ENCODE assay signal across 1 cellular context in the genomic region with DNA sequence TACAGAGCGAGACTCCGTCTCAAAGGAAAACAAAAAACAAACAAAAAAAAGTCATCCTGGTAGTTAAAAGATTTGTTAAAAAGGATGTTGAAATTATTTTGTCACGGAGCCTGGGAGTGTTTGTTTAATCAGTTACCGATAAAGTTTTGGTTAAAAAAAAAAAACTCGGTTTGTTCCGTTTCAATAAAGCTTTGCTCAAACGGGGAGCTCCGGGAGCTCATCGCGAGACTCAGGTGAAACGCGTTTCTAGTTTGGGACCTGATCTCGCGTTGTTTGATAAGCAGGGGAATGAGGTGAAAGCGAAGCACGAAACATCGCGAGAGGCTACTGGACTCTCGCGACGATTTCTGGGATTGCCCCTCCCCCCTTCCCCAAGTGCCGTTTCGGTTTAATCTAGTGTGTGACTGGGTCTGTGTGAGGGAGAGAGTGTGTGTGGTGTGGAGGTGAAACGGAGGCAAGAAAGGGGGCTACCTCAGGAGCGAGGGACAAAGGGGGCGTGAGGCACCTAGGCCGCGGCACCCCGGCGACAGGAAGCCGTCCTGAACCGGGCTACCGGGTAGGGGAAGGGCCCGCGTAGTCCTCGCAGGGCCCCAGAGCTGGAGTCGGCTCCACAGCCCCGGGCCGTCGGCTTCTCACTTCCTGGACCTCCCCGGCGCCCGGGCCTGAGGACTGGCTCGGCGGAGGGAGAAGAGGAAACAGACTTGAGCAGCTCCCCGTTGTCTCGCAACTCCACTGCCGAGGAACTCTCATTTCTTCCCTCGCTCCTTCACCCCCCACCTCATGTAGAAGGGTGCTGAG.
A peak's percentile ranks its signal among the peaks of the same experiment; 100 is the strongest.
TF ChIP-seq lines count a peak whose summit lies in the region.

A gene (plus strand): TSS at position 374 of the 798 bp plus-strand sequence. CDS start 586 bp downstream, outside the sequence.

TF ChIP-seq in HepG2, 621 proteins besides CTCF, POLR2A, EP300 and RAD21 (continued from another document and continues in another):
- TF ChIP-seq, protein P1, sequence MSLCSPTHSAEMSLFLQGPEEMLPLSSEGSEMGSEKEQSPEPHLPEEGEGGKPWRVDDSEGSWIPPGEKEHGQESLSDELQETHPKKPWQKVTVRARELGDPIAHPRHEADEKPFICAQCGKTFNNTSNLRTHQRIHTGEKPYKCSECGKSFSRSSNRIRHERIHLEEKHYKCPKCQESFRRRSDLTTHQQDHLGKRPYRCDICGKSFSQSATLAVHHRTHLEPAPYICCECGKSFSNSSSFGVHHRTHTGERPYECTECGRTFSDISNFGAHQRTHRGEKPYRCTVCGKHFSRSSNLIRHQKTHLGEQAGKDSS (CRISPR knock-in tag; IDR thresholded peaks at IDR 0.05; ENCODE audit: borderline replicate concordance, low read depth): peak; percentile 47; the same call in 1 of the 2 replicates
- TF ChIP-seq, protein P2, sequence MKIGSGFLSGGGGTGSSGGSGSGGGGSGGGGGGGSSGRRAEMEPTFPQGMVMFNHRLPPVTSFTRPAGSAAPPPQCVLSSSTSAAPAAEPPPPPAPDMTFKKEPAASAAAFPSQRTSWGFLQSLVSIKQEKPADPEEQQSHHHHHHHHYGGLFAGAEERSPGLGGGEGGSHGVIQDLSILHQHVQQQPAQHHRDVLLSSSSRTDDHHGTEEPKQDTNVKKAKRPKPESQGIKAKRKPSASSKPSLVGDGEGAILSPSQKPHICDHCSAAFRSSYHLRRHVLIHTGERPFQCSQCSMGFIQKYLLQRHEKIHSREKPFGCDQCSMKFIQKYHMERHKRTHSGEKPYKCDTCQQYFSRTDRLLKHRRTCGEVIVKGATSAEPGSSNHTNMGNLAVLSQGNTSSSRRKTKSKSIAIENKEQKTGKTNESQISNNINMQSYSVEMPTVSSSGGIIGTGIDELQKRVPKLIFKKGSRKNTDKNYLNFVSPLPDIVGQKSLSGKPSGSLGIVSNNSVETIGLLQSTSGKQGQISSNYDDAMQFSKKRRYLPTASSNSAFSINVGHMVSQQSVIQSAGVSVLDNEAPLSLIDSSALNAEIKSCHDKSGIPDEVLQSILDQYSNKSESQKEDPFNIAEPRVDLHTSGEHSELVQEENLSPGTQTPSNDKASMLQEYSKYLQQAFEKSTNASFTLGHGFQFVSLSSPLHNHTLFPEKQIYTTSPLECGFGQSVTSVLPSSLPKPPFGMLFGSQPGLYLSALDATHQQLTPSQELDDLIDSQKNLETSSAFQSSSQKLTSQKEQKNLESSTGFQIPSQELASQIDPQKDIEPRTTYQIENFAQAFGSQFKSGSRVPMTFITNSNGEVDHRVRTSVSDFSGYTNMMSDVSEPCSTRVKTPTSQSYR (CRISPR knock-in tag; IDR thresholded peaks at IDR 0.05; ENCODE audit: borderline replicate concordance): peak; percentile 100
- TF ChIP-seq, protein P3, sequence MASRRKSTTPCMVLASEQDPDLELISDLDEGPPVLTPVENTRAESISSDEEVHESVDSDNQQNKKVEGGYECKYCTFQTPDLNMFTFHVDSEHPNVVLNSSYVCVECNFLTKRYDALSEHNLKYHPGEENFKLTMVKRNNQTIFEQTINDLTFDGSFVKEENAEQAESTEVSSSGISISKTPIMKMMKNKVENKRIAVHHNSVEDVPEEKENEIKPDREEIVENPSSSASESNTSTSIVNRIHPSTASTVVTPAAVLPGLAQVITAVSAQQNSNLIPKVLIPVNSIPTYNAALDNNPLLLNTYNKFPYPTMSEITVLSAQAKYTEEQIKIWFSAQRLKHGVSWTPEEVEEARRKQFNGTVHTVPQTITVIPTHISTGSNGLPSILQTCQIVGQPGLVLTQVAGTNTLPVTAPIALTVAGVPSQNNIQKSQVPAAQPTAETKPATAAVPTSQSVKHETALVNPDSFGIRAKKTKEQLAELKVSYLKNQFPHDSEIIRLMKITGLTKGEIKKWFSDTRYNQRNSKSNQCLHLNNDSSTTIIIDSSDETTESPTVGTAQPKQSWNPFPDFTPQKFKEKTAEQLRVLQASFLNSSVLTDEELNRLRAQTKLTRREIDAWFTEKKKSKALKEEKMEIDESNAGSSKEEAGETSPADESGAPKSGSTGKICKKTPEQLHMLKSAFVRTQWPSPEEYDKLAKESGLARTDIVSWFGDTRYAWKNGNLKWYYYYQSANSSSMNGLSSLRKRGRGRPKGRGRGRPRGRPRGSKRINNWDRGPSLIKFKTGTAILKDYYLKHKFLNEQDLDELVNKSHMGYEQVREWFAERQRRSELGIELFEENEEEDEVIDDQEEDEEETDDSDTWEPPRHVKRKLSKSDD (CRISPR knock-in tag; IDR thresholded peaks at IDR 0.05; ENCODE audit: low read depth): peak; percentile 47; the same call in 1 of the 2 replicates
- peak; percentile 94 for TF ChIP-seq ZMAT3 (CRISPR knock-in tag; conservative IDR thresholded peaks at IDR 0.05)
- 0 out of 2 replicates have a peak, but pooled peaks have one; percentile 31 for TF ChIP-seq NFATC3 (CRISPR knock-in tag; IDR thresholded peaks at IDR 0.05)
- 0 out of 2 replicates have a peak, but pooled peaks have one; percentile 17 for TF ChIP-seq AKAP8 (CRISPR knock-in tag; IDR thresholded peaks at IDR 0.05)
- no peak for TF ChIP-seq IKZF1 (IDR thresholded peaks at IDR 0.05)
- TF ChIP-seq, protein P4, sequence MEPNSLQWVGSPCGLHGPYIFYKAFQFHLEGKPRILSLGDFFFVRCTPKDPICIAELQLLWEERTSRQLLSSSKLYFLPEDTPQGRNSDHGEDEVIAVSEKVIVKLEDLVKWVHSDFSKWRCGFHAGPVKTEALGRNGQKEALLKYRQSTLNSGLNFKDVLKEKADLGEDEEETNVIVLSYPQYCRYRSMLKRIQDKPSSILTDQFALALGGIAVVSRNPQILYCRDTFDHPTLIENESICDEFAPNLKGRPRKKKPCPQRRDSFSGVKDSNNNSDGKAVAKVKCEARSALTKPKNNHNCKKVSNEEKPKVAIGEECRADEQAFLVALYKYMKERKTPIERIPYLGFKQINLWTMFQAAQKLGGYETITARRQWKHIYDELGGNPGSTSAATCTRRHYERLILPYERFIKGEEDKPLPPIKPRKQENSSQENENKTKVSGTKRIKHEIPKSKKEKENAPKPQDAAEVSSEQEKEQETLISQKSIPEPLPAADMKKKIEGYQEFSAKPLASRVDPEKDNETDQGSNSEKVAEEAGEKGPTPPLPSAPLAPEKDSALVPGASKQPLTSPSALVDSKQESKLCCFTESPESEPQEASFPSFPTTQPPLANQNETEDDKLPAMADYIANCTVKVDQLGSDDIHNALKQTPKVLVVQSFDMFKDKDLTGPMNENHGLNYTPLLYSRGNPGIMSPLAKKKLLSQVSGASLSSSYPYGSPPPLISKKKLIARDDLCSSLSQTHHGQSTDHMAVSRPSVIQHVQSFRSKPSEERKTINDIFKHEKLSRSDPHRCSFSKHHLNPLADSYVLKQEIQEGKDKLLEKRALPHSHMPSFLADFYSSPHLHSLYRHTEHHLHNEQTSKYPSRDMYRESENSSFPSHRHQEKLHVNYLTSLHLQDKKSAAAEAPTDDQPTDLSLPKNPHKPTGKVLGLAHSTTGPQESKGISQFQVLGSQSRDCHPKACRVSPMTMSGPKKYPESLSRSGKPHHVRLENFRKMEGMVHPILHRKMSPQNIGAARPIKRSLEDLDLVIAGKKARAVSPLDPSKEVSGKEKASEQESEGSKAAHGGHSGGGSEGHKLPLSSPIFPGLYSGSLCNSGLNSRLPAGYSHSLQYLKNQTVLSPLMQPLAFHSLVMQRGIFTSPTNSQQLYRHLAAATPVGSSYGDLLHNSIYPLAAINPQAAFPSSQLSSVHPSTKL (CRISPR knock-in tag; IDR thresholded peaks at IDR 0.05): peak; percentile 49
- peak; percentile 69; the same call in 1 of the 2 replicates for TF ChIP-seq REPIN1 (CRISPR knock-in tag; IDR thresholded peaks at IDR 0.05; ENCODE audit: borderline replicate concordance, low read depth)
- peak; percentile 81; the same call in 1 of the 2 replicates for TF ChIP-seq ZNF317 (CRISPR knock-in tag; IDR thresholded peaks at IDR 0.05)
- TF ChIP-seq ZNF562 (CRISPR knock-in tag; IDR thresholded peaks at IDR 0.05; ENCODE audit: borderline replicate concordance): no peak
- no peak for TF ChIP-seq HOXA9 (CRISPR knock-in tag; IDR thresholded peaks at IDR 0.05; ENCODE audit: borderline replicate concordance)
- TF ChIP-seq PHF8 (CRISPR knock-in tag; IDR thresholded peaks at IDR 0.05): peak; percentile 96
- no peak for TF ChIP-seq MBD4 (IDR thresholded peaks at IDR 0.05; ENCODE audit: borderline replicate concordance, low read length)
- TF ChIP-seq ZNF331 (CRISPR knock-in tag; IDR thresholded peaks at IDR 0.05): peak; percentile 26; the same call in 1 of the 2 replicates
- peak; percentile 96 for TF ChIP-seq AGO2 (optimal IDR thresholded peaks at IDR 0.05; ENCODE audit: low read depth, low read length)
- no peak for TF ChIP-seq ZNF841 (CRISPR knock-in tag; IDR thresholded peaks at IDR 0.05; ENCODE audit: borderline replicate concordance)
- TF ChIP-seq CAMTA2 (CRISPR knock-in tag; IDR thresholded peaks at IDR 0.05; ENCODE audit: borderline replicate concordance): no peak
- TF ChIP-seq NFIC (IDR thresholded peaks at IDR 0.05; ENCODE audit: low read length): peak; percentile 87
- no peak; the same call in 1 of the 2 replicates for TF ChIP-seq ZC3H13 (CRISPR knock-in tag; IDR thresholded peaks at IDR 0.05)
- 0 out of 2 replicates have a peak, but pooled peaks have one; percentile 39 for TF ChIP-seq ZNF629 (CRISPR knock-in tag; conservative IDR thresholded peaks at IDR 0.05)
- TF ChIP-seq ISX (CRISPR knock-in tag; conservative IDR thresholded peaks at IDR 0.05): peak; percentile 80; the same call in 1 of the 2 replicates
- TF ChIP-seq SUZ12 (IDR thresholded peaks at IDR 0.05; ENCODE audit: low read depth, low read length): no peak
- no peak; the same call in none of the 2 replicates for TF ChIP-seq KDM2A (CRISPR knock-in tag; IDR thresholded peaks at IDR 0.05; ENCODE audit: borderline replicate concordance, low read depth)
- TF ChIP-seq, protein P5, sequence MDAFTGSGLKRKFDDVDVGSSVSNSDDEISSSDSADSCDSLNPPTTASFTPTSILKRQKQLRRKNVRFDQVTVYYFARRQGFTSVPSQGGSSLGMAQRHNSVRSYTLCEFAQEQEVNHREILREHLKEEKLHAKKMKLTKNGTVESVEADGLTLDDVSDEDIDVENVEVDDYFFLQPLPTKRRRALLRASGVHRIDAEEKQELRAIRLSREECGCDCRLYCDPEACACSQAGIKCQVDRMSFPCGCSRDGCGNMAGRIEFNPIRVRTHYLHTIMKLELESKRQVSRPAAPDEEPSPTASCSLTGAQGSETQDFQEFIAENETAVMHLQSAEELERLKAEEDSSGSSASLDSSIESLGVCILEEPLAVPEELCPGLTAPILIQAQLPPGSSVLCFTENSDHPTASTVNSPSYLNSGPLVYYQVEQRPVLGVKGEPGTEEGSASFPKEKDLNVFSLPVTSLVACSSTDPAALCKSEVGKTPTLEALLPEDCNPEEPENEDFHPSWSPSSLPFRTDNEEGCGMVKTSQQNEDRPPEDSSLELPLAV (CRISPR knock-in tag; conservative IDR thresholded peaks at IDR 0.05; ENCODE audit: low read depth): peak; percentile 18; the same call in 1 of the 2 replicates
- peak; percentile 79; the same call in 1 of the 2 replicates for TF ChIP-seq NKX3-1 (CRISPR knock-in tag; IDR thresholded peaks at IDR 0.05)
- TF ChIP-seq SOX6 (IDR thresholded peaks at IDR 0.05): no peak
- peak; percentile 77 for TF ChIP-seq SOX6 (CRISPR knock-in tag; IDR thresholded peaks at IDR 0.05)
- TF ChIP-seq, protein P6, sequence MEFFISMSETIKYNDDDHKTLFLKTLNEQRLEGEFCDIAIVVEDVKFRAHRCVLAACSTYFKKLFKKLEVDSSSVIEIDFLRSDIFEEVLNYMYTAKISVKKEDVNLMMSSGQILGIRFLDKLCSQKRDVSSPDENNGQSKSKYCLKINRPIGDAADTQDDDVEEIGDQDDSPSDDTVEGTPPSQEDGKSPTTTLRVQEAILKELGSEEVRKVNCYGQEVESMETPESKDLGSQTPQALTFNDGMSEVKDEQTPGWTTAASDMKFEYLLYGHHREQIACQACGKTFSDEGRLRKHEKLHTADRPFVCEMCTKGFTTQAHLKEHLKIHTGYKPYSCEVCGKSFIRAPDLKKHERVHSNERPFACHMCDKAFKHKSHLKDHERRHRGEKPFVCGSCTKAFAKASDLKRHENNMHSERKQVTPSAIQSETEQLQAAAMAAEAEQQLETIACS (CRISPR knock-in tag; IDR thresholded peaks at IDR 0.05): no peak
- TF ChIP-seq YEATS2 (CRISPR knock-in tag; IDR thresholded peaks at IDR 0.05; ENCODE audit: borderline replicate concordance): peak; percentile 100
- no peak for TF ChIP-seq TSC22D2 (CRISPR knock-in tag; IDR thresholded peaks at IDR 0.05; ENCODE audit: borderline replicate concordance)
- 0 out of 2 replicates have a peak, but pooled peaks have one; percentile 58 for TF ChIP-seq ZNF709 (CRISPR knock-in tag; IDR thresholded peaks at IDR 0.05)
- TF ChIP-seq HNRNPUL1 (IDR thresholded peaks at IDR 0.05; ENCODE audit: low read depth, low read length): no peak
- TF ChIP-seq PAWR (CRISPR knock-in tag; IDR thresholded peaks at IDR 0.05; ENCODE audit: borderline replicate concordance): no peak
- TF ChIP-seq GFI1 (CRISPR knock-in tag; IDR thresholded peaks at IDR 0.05; ENCODE audit: borderline replicate concordance): no peak
- TF ChIP-seq RAD51 (IDR thresholded peaks at IDR 0.05; ENCODE audit: borderline replicate concordance): no peak
- TF ChIP-seq TBX2 (CRISPR knock-in tag; IDR thresholded peaks at IDR 0.05; ENCODE audit: borderline replicate concordance): peak; percentile 77
- TF ChIP-seq ATF1 (CRISPR knock-in tag; IDR thresholded peaks at IDR 0.05): peak; percentile 83
- TF ChIP-seq, protein P7, sequence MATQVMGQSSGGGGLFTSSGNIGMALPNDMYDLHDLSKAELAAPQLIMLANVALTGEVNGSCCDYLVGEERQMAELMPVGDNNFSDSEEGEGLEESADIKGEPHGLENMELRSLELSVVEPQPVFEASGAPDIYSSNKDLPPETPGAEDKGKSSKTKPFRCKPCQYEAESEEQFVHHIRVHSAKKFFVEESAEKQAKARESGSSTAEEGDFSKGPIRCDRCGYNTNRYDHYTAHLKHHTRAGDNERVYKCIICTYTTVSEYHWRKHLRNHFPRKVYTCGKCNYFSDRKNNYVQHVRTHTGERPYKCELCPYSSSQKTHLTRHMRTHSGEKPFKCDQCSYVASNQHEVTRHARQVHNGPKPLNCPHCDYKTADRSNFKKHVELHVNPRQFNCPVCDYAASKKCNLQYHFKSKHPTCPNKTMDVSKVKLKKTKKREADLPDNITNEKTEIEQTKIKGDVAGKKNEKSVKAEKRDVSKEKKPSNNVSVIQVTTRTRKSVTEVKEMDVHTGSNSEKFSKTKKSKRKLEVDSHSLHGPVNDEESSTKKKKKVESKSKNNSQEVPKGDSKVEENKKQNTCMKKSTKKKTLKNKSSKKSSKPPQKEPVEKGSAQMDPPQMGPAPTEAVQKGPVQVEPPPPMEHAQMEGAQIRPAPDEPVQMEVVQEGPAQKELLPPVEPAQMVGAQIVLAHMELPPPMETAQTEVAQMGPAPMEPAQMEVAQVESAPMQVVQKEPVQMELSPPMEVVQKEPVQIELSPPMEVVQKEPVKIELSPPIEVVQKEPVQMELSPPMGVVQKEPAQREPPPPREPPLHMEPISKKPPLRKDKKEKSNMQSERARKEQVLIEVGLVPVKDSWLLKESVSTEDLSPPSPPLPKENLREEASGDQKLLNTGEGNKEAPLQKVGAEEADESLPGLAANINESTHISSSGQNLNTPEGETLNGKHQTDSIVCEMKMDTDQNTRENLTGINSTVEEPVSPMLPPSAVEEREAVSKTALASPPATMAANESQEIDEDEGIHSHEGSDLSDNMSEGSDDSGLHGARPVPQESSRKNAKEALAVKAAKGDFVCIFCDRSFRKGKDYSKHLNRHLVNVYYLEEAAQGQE (IDR thresholded peaks at IDR 0.05; ENCODE audit: borderline replicate concordance in 1 of 2, low read depth in 1 of 2, low read length in 2 of 2): peak in 1 of 2 experiments; percentile 52; a peak in 2 of 4 replicates
- no peak for TF ChIP-seq NAIF1 (CRISPR knock-in tag; IDR thresholded peaks at IDR 0.05; ENCODE audit: borderline replicate concordance)
- TF ChIP-seq CBX5 (CRISPR knock-in tag; IDR thresholded peaks at IDR 0.05; ENCODE audit: borderline replicate concordance): 0 out of 2 replicates have a peak, but pooled peaks have one; percentile 51
- TF ChIP-seq MAFK (conservative IDR thresholded peaks at IDR 0.05 in 1 of 2, IDR thresholded peaks at IDR 0.05 in 1 of 2; ENCODE audit: low read length in 2 of 2): no peak
